Comparison of ENCODE assay signal across 1 cellular context in genomic region chr2:202950592-202950991, GRCh38.
A peak's percentile ranks its signal among the peaks of the same experiment; 100 is the strongest.
TF ChIP-seq lines count a peak whose summit lies in the region.

No MANE protein-coding gene starts in this region.

TF ChIP-seq in K562, 482 proteins besides CTCF, POLR2A, EP300 and RAD21 (continued from another document):
- TF ChIP-seq MITF (IDR thresholded peaks at IDR 0.05), result peak; percentile 67; the same call in 1 of the 2 replicates
- peak in 1 of 2 experiments; percentile 61; a peak in 1 of 3 replicates for TF ChIP-seq CBX3 (IDR thresholded peaks at IDR 0.05; ENCODE audit: borderline replicate concordance in 1 of 2, low read length in 2 of 2)
- peak; percentile 90 to 94 for TF ChIP-seq MNT (conservative IDR thresholded peaks at IDR 0.05)
- peak; percentile 53; the same call in 1 of the 2 replicates for TF ChIP-seq MYBL2 (IDR thresholded peaks at IDR 0.05; ENCODE audit: low read depth)
- no peak for TF ChIP-seq MYBL2 (CRISPR knock-in tag; IDR thresholded peaks at IDR 0.05; ENCODE audit: borderline replicate concordance)
- 0 out of 2 replicates have a peak, but pooled peaks have one; percentile 32 for TF ChIP-seq CBFA2T2 (conservative IDR thresholded peaks at IDR 0.05)
- TF ChIP-seq HIVEP1 (CRISPR knock-in tag; IDR thresholded peaks at IDR 0.05), result no peak
- TF ChIP-seq L3MBTL2 (IDR thresholded peaks at IDR 0.05), result peak; percentile 89
- TF ChIP-seq TCF3 (CRISPR knock-in tag; IDR thresholded peaks at IDR 0.05), result peak; percentile 43; the same call in 1 of the 2 replicates
- TF ChIP-seq RAD51 (IDR thresholded peaks at IDR 0.05; ENCODE audit: borderline replicate concordance, low read depth), result peak; percentile 44; the same call in 1 of the 2 replicates
- peak; percentile 50; the same call in 1 of the 2 replicates for TF ChIP-seq CREB1 (IDR thresholded peaks at IDR 0.05)
- peak; percentile 26; the same call in 1 of the 2 replicates for TF ChIP-seq CREB1 (CRISPR knock-in tag; IDR thresholded peaks at IDR 0.05)
- TF ChIP-seq SETDB1 (IDR thresholded peaks at IDR 0.05; ENCODE audit: low read length), result no peak
- no peak for TF ChIP-seq GTF3C2 (IDR thresholded peaks at IDR 0.05; ENCODE audit: borderline replicate concordance, extremely low read depth, insufficient read length)
- peak; percentile 97 for TF ChIP-seq BHLHE40 (IDR thresholded peaks at IDR 0.05; ENCODE audit: low read length)
- peak; percentile 88 for TF ChIP-seq ATF7 (IDR thresholded peaks at IDR 0.05)
- no peak for TF ChIP-seq GABPA (tag; conservative IDR thresholded peaks at IDR 0.05; ENCODE audit: low read depth)
- peak; percentile 40; the same call in 1 of the 2 replicates for TF ChIP-seq NFE2 (IDR thresholded peaks at IDR 0.05; ENCODE audit: low read depth)
- peak in 1 of 2 experiments; percentile 45; a peak in 1 of 4 replicates for TF ChIP-seq KDM1A (IDR thresholded peaks at IDR 0.05)
- TF ChIP-seq ZFP1 (CRISPR knock-in tag; IDR thresholded peaks at IDR 0.05), result no peak
- peak; percentile 77; the same call in 1 of the 2 replicates for TF ChIP-seq CLOCK (CRISPR knock-in tag; IDR thresholded peaks at IDR 0.05; ENCODE audit: borderline replicate concordance)
- peak; percentile 72 for TF ChIP-seq CBFA2T3 (IDR thresholded peaks at IDR 0.05)
- TF ChIP-seq MYNN (IDR thresholded peaks at IDR 0.05), result no peak
- no peak for TF ChIP-seq MYNN (CRISPR knock-in tag; IDR thresholded peaks at IDR 0.05)
- TF ChIP-seq RBM39 (optimal IDR thresholded peaks at IDR 0.05; ENCODE audit: low read depth, low read length), result no peak
- peak; percentile 72; the same call in 1 of the 2 replicates for TF ChIP-seq JUND (IDR thresholded peaks at IDR 0.05; ENCODE audit: borderline replicate concordance, low read depth, low read length)
- peak; percentile 76; the same call in 2 of the 3 replicates for TF ChIP-seq JUND (tag; IDR thresholded peaks at IDR 0.05; ENCODE audit: borderline replicate concordance, low read depth, low read length)
- no peak for TF ChIP-seq BRF2 (IDR thresholded peaks at IDR 0.05; ENCODE audit: borderline replicate concordance, insufficient read depth, insufficient read length)
- no peak for TF ChIP-seq COPS2 (conservative IDR thresholded peaks at IDR 0.05)
- TF ChIP-seq LEF1 (IDR thresholded peaks at IDR 0.05), result peak; percentile 77
- TF ChIP-seq RCOR1 (IDR thresholded peaks at IDR 0.05; ENCODE audit: borderline replicate concordance in 1 of 2, low read depth in 2 of 2, low read length in 2 of 2), result peak in 1 of 2 experiments; percentile 55; a peak in 1 of 4 replicates
- TF ChIP-seq TAL1 (IDR thresholded peaks at IDR 0.05), result 0 out of 2 replicates have a peak, but pooled peaks have one; percentile 29
- TF ChIP-seq VEZF1 (CRISPR knock-in tag; IDR thresholded peaks at IDR 0.05), result peak; percentile 39; the same call in 1 of the 2 replicates
- TF ChIP-seq ATF1 (CRISPR knock-in tag; IDR thresholded peaks at IDR 0.05), result no peak
- TF ChIP-seq ATF1 (tag; IDR thresholded peaks at IDR 0.05), result peak; percentile 74
- no peak for TF ChIP-seq PRDM10 (IDR thresholded peaks at IDR 0.05; ENCODE audit: partially characterized antibody)
- TF ChIP-seq GABPB1 (CRISPR knock-in tag; IDR thresholded peaks at IDR 0.05), result peak; percentile 41; the same call in 1 of the 2 replicates
- no peak for TF ChIP-seq CEBPZ (IDR thresholded peaks at IDR 0.05; ENCODE audit: borderline replicate concordance, low read depth, low read length)
- peak; percentile 82 for TF ChIP-seq EP400 (IDR thresholded peaks at IDR 0.05)
- no peak for TF ChIP-seq ZZZ3 (IDR thresholded peaks at IDR 0.05)
- TF ChIP-seq SMARCE1 (IDR thresholded peaks at IDR 0.05), result peak; percentile 63; the same call in 1 of the 2 replicates
- peak; percentile 38 to 64; a peak in 3 of 4 replicates for TF ChIP-seq TRIM24 (IDR thresholded peaks at IDR 0.05)
- no peak for TF ChIP-seq SIX5 (IDR thresholded peaks at IDR 0.05; ENCODE audit: borderline replicate concordance in 1 of 2, insufficient read depth in 1 of 2, low read depth in 1 of 2, low read length in 2 of 2)
TF ChIP-seq in K562: peak in this region for 73.
